8 cellular contexts compared by ENCODE assay signal in genomic region chr12:70576341-70577282, GRCh38.
DNase-seq lines count a peak whose midpoint lies in the region; ATAC-seq, FAIRE-seq and TF ChIP-seq lines count a peak whose summit lies in the region.

No MANE protein-coding gene starts in this region.

- DNase-seq in stimulated activated CD4-positive, alpha-beta T cell treated with anti-CD3 and anti-CD28 coated beads, Interleukin-4, amount 100 ng/mL, for 24 hours: peak; percentile 4
- no peak for DNase-seq in stimulated activated CD4-positive, alpha-beta T cell treated with anti-CD3 and anti-CD28 coated beads, Interleukin-1b, Interleukin-23, amount 100 ng/mL, for 48 hours
- DNase-seq in NCI-H345 treated with DMSO at 0.1 percent for 48 hours (lab: John Stamatoyannopoulos, UW; ENCODE audit: unreplicated experiment) (peak; percentile 68), K562 (ENCODE audit: extremely low read depth in 1 of 4, low spot score in 3 of 4) (peak; percentile 39 to 72 (median 44)), iPS DF 4.7 (ENCODE audit: extremely low read depth, low spot score) (peak; percentile 58), stromal cell of bone marrow (ENCODE audit: low read depth) (peak; percentile 68)

- peak; percentile 91 for FAIRE-seq in K562 (lab: Jason Lieb, UNC)

- in situ Hi-C loops in K562 (cut with MboI): loop anchor here (25.0 kb wide), 1 partner anchor 436 kb away; no protein-coding TSS in a partner anchor

- no peaks in the 10 kb centered on the region for H3K9me3 ChIP-seq in K562 (replicated peaks; ENCODE audit: control insufficient read depth, insufficient read depth, low read depth, low read length)

- H3K9ac ChIP-seq in K562 (ENCODE audit: insufficient read depth in 1 of 2, low read depth in 2 of 2, low read length in 2 of 2): no peak overlapping the region

- H3K79me2 ChIP-seq in K562 (ENCODE audit: control insufficient read depth, insufficient read depth, low read length): no peaks in the 10 kb centered on the region

- H3K4me1 ChIP-seq in K562 (replicated peaks in 1 of 2; ENCODE audit: control insufficient read depth in 2 of 2, insufficient read depth in 2 of 2, low read length in 2 of 2): no peaks in the 10 kb centered on the region

- TF ChIP-seq CTCF in K562 (IDR thresholded peaks at IDR 0.05 in 2 of 3, conservative IDR thresholded peaks at IDR 0.05 in 1 of 3; ENCODE audit: insufficient read depth in 2 of 3, low read depth in 1 of 3, low read length in 3 of 3): peak; percentile 73 to 86 (median 75)

- no TSS peak for BruUV-seq in K562 (replicated peaks; lab: Mats Ljungman, UMichigan)

- H3K9me1 ChIP-seq in K562 (ENCODE audit: control insufficient read depth, insufficient read depth, low read length): no peaks in the 10 kb centered on the region

- no peaks in the 10 kb centered on the region for H4K20me1 ChIP-seq in K562 (replicated peaks; ENCODE audit: control insufficient read depth, insufficient read depth, low read length)

- POLR2A ChIA-PET in K562 (lab: Yijun Ruan, JAX): no interaction called here

- intact Hi-C loops in K562 (cut with micrococcal nuclease): loop anchor here (1.0 to 10.0 kb wide), 6 partner anchors 362 to 792 kb away; no protein-coding TSS in a partner anchor

- no peak overlapping the region for H3K27ac ChIP-seq in K562 (ENCODE audit: extremely low read depth, low read depth, low read length)

- no peak for TF ChIP-seq EP300 in K562 (IDR thresholded peaks at IDR 0.05; ENCODE audit: low read length)

- peak; percentile 89 to 94 for TF ChIP-seq RAD21 in K562 (CRISPR knock-in tag; conservative IDR thresholded peaks at IDR 0.05 in 1 of 2, IDR thresholded peaks at IDR 0.05 in 1 of 2)

- no peak overlapping the region for H3K4me3 ChIP-seq in K562

- H3K27me3 ChIP-seq in K562 (ENCODE audit: control insufficient read depth in 2 of 2, insufficient read depth in 2 of 2, low read length in 2 of 2): no peaks in the 10 kb centered on the region

- H2AFZ ChIP-seq in K562 (ENCODE audit: low read depth, low read length): no peak overlapping the region

- WGBS in K562 (ENCODE audit: insufficient coverage, low coverage, missing lambda C conversion rate): 49% methylated on average over 18 of the region's 19 CpGs

- H3K4me2 ChIP-seq in K562 (ENCODE audit: insufficient read depth, low read length): no peak overlapping the region

- TF ChIP-seq POLR2A in K562 (conservative IDR thresholded peaks at IDR 0.05): no peak

- CTCF ChIA-PET in K562 (lab: Yijun Ruan, JAX; ENCODE audit: low intra/inter-chr PET ratio): interaction anchor here (0.6 to 2.1 kb wide), 4 partner anchors 73 to 697 kb away, joined by 3 to 21 read pairs (median 6); no protein-coding TSS in a partner anchor

- ATAC-seq in HG03139 (IDR thresholded peaks at IDR 0.05; ENCODE audit: unreplicated experiment): peak; percentile 67
- peak; percentile 89 for ATAC-seq in K562
- no peak for ATAC-seq in HG03175 (IDR thresholded peaks at IDR 0.05; ENCODE audit: unreplicated experiment)

- H3K36me3 ChIP-seq in K562 (ENCODE audit: control insufficient read depth, insufficient read depth, low read length): peaks cover 6% of the 10 kb centered on the region; the same call in 1 of the 3 replicates

TF ChIP-seq in K562, 482 proteins besides CTCF, POLR2A, EP300 and RAD21:
- TF ChIP-seq CC2D1A (IDR thresholded peaks at IDR 0.05) (0 out of 2 replicates have a peak, but pooled peaks have one; percentile 26), TEAD4 (IDR thresholded peaks at IDR 0.05; ENCODE audit: low read length) (no peak), TEAD4 (CRISPR knock-in tag; IDR thresholded peaks at IDR 0.05; ENCODE audit: borderline replicate concordance) (no peak), KAT8 (IDR thresholded peaks at IDR 0.05; ENCODE audit: low read depth) (peak; percentile 39; the same call in 1 of the 2 replicates), ZNF384 (IDR thresholded peaks at IDR 0.05; ENCODE audit: low read depth, low read length) (no peak), NR4A1 (CRISPR knock-in tag; IDR thresholded peaks at IDR 0.05) (no peak), NR4A1 (tag; IDR thresholded peaks at IDR 0.05) (no peak), SNRNP70 (optimal IDR thresholded peaks at IDR 0.05; ENCODE audit: low read depth, low read length) (no peak), MBD1 (CRISPR knock-in tag; IDR thresholded peaks at IDR 0.05) (no peak), GTF2A2 (tag; IDR thresholded peaks at IDR 0.05) (no peak), SMC3 (conservative IDR thresholded peaks at IDR 0.05; ENCODE audit: insufficient read depth, low read depth, low read length) (peak; percentile 83), ARID2 (IDR thresholded peaks at IDR 0.05) (0 out of 2 replicates have a peak, but pooled peaks have one; percentile 38), PBX2 (CRISPR knock-in tag; IDR thresholded peaks at IDR 0.05; ENCODE audit: low read depth) (no peak), PBX2 (tag; conservative IDR thresholded peaks at IDR 0.05; ENCODE audit: low read depth) (no peak), DEAF1 (CRISPR knock-in tag; IDR thresholded peaks at IDR 0.05) (peak; percentile 78)
